9 cellular contexts compared by ENCODE assay signal in the genomic region with DNA sequence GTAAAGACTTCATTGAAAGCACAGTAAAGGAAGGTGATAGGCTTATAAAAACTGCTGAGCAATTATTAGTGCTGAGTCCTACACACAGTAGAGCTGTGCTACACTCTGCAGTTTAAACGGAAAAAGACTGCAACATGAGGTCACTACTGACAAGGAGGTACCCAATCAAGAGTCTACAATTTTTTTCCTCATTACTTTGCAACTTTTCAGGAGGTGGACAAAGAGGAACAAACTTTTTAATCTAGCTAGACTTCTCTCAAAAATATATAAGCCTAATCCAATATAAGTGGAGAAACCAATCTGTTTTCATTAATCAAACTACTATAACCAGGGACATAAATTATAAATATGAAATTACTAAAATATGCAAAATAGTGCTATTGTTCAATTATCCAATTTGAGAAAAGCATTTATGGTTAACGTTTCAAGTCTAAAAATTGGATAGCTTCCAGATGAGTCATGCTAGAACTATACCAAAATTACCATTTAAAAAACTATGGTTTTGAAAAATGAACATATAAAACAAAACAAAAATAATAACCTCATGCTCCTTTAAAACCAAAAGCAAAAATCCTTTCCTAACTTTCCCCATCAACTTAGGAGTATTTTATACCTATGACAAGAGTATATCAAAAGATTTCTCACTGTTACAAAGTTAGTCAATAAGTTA. TPM values are rescaled to one million over a fixed set of nuclear protein-coding genes. Genes with fewer than 3 reads are reported as not detected.
DNase-seq lines count a peak whose midpoint lies in the region; TF ChIP-seq lines count a peak whose summit lies in the region.
"Had no signal": no experiment of that assay in that cellular context is flagged by ENCODE, and none has a peak within 500 bp of the region (broad histone marks: within the 10 kb centered on the region; RNA-seq: fewer than 3 reads in every experiment).

No MANE protein-coding gene starts in this region.

- TF ChIP-seq CTCF in neural cell (IDR thresholded peaks at IDR 0.05; ENCODE audit: poor library complexity, severe bottlenecking) (no peak), dorsolateral prefrontal cortex (IDR thresholded peaks at IDR 0.05 in 54 of 56, conservative IDR thresholded peaks at IDR 0.05 in 2 of 56; ENCODE audit: low read depth in 1 of 56, partially characterized antibody in 56 of 56) (no peak)

- no peaks in the 10 kb centered on the region for H3K36me3 ChIP-seq in neural cell (ENCODE audit: insufficient read depth, low read length)

- H3K4me2 ChIP-seq in neural cell (ENCODE audit: low read length) = no peak overlapping the region

- H3K27ac ChIP-seq in neural cell (ENCODE audit: low read length) = peak overlapping the region; percentile 5
- peak overlapping the region in 5 of 59 donors; percentile 2 to 59 (median 7) for H3K27ac ChIP-seq in dorsolateral prefrontal cortex

- no peaks in the 10 kb centered on the region for H3K9me3 ChIP-seq in neural cell (ENCODE audit: low read length)

- no peaks in the 10 kb centered on the region for H3F3A ChIP-seq in neural cell (ENCODE audit: insufficient read depth, low read length, poor library complexity, severe bottlenecking)

- no peak for TF ChIP-seq EP300 in neural cell (conservative IDR thresholded peaks at IDR 0.05; ENCODE audit: poor library complexity, severe bottlenecking)

- no peaks in the 10 kb centered on the region for H3K9me2 ChIP-seq in neural cell (ENCODE audit: insufficient read depth, low read length)

- H3K4me3 ChIP-seq in neural cell (ENCODE audit: low read length) (no peak overlapping the region), dorsolateral prefrontal cortex (no peak overlapping the region)

- no peaks in the 10 kb centered on the region for H3K79me2 ChIP-seq in neural cell (replicated peaks; ENCODE audit: insufficient read depth, low read length)

- peak; percentile 46 for DNase-seq in GDM1 (lab: John Stamatoyannopoulos, UW)
- peak; percentile 47 for DNase-seq in NOMO-1 treated with dmso at 0.1 percent for 144 hours (lab: John Stamatoyannopoulos, UW; ENCODE audit: unreplicated experiment)
- peak; percentile 76 for DNase-seq in dermis blood vessel endothelial cell
- DNase-seq in nucleus accumbens (lab: John Stamatoyannopoulos, UW) = no peak
- DNase-seq in NCI-H345 treated with DMSO at 0.1 percent for 48 hours (lab: John Stamatoyannopoulos, UW; ENCODE audit: unreplicated experiment) = no peak
- DNase-seq in SKM-1 treated with dmso at 0.1 percent for 144 hours (lab: John Stamatoyannopoulos, UW; ENCODE audit: unreplicated experiment) = no peak
- DNase-seq in dorsolateral prefrontal cortex = no peak
- DNase-seq: NCI-H524 had no signal

- no peaks in the 10 kb centered on the region for H4K20me1 ChIP-seq in neural cell (ENCODE audit: insufficient read depth)

- intact Hi-C loops in dorsolateral prefrontal cortex (cut with DNase I) = no loop called here

- H3K9ac ChIP-seq in neural cell (ENCODE audit: low read length) = no peak overlapping the region

- no peaks in the 10 kb centered on the region for H3K27me3 ChIP-seq in neural cell (ENCODE audit: insufficient read depth, low read depth, low read length)
- H3K27me3 ChIP-seq in dorsolateral prefrontal cortex = no peaks in the 10 kb centered on the region

- no peak for TF ChIP-seq RAD21 in neural cell (conservative IDR thresholded peaks at IDR 0.05)

- H2AFZ ChIP-seq in neural cell (ENCODE audit: low read depth, low read length) = no peak overlapping the region

TF ChIP-seq in neural cell, 6 proteins besides CTCF, POLR2A, EP300 and RAD21:
- TF ChIP-seq MXI1 (conservative IDR thresholded peaks at IDR 0.05; ENCODE audit: poor library complexity, severe bottlenecking) (no peak), TAF1 (IDR thresholded peaks at IDR 0.05; ENCODE audit: low read depth) (no peak), SMC3 (conservative IDR thresholded peaks at IDR 0.05; ENCODE audit: poor library complexity) (no peak), EZH2 (IDR thresholded peaks at IDR 0.05; ENCODE audit: borderline replicate concordance, insufficient read depth, low read length, poor library complexity, severe bottlenecking) (no peak), POLR2AphosphoS5 (IDR thresholded peaks at IDR 0.05) (no peak)
- TF ChIP-seq, protein P1, sequence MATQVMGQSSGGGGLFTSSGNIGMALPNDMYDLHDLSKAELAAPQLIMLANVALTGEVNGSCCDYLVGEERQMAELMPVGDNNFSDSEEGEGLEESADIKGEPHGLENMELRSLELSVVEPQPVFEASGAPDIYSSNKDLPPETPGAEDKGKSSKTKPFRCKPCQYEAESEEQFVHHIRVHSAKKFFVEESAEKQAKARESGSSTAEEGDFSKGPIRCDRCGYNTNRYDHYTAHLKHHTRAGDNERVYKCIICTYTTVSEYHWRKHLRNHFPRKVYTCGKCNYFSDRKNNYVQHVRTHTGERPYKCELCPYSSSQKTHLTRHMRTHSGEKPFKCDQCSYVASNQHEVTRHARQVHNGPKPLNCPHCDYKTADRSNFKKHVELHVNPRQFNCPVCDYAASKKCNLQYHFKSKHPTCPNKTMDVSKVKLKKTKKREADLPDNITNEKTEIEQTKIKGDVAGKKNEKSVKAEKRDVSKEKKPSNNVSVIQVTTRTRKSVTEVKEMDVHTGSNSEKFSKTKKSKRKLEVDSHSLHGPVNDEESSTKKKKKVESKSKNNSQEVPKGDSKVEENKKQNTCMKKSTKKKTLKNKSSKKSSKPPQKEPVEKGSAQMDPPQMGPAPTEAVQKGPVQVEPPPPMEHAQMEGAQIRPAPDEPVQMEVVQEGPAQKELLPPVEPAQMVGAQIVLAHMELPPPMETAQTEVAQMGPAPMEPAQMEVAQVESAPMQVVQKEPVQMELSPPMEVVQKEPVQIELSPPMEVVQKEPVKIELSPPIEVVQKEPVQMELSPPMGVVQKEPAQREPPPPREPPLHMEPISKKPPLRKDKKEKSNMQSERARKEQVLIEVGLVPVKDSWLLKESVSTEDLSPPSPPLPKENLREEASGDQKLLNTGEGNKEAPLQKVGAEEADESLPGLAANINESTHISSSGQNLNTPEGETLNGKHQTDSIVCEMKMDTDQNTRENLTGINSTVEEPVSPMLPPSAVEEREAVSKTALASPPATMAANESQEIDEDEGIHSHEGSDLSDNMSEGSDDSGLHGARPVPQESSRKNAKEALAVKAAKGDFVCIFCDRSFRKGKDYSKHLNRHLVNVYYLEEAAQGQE (IDR thresholded peaks at IDR 0.05; ENCODE audit: borderline replicate concordance) = no peak

RNA-seq across cellular contexts. Expression of a gene that starts 37.7 kb away (rescaled TPM):
- total RNA-seq in dermis blood vessel endothelial cell (22.6 and 28.8 TPM in 2 replicates), dorsolateral prefrontal cortex (100 to 1,000 TPM in 22 of 120 experiments, 10 to 100 TPM in 98; 61.9 to 120 (median 86.7) TPM)
- 51.9 and 61.6 TPM in 2 replicates for polyA plus RNA-seq in neural cell
- polyA minus RNA-seq in neural cell = 93.7 and 110 TPM in 2 replicates

Comparison
In these comparisons a context has a peak if more than half of its experiments do, and no peak if none do; other contexts are left out.
1. DNase-seq: peak in GDM1 (single experiment), NOMO-1 treated with dmso at 0.1 percent for 144 hours (single experiment) and dermis blood vessel endothelial cell (single experiment); none in nucleus accumbens (0 of 56), NCI-H345 treated with DMSO at 0.1 percent for 48 hours (single experiment), SKM-1 treated with dmso at 0.1 percent for 144 hours (single experiment) and dorsolateral prefrontal cortex (0 of 10).